11 cellular contexts compared by ENCODE assay signal in genomic region chr7:6430271-6430940, GRCh38. TPM values are rescaled to one million over a fixed set of nuclear protein-coding genes. Genes with fewer than 3 reads are reported as not detected.
DNase-seq lines count a peak whose midpoint lies in the region; ATAC-seq, FAIRE-seq and TF ChIP-seq lines count a peak whose summit lies in the region.
"Had no signal": no experiment of that assay in that cellular context is flagged by ENCODE, and none has a peak within 500 bp of the region (broad histone marks: within the 10 kb centered on the region; RNA-seq: fewer than 3 reads in every experiment).

No MANE protein-coding gene starts in this region.

- no peak overlapping the region for H3K4me2 ChIP-seq in SU-DHL-6 (ENCODE audit: low read depth, low read length, poor library complexity, severe bottlenecking)

- H3K9ac ChIP-seq in SU-DHL-6 (ENCODE audit: low read length) = no peak overlapping the region

- DNase-seq in ACHN = peak; percentile 38
- DNase-seq in foreskin fibroblast = peak; percentile 33 to 65
- no peak for DNase-seq in GM03348 (ENCODE audit: low spot score)
- no peak for DNase-seq in GM12891 (ENCODE audit: insufficient read length, low spot score)
- DNase-seq in stomach = no peak
- DNase-seq: NCI-H1092; stimulated activated CD4-positive, alpha-beta T cell treated with anti-CD3 and anti-CD28 coated beads, Interleukin-4, amount 100 ng/mL, for 4 hours had no signal

- TF ChIP-seq POLR2A in GM12891 (IDR thresholded peaks at IDR 0.05; ENCODE audit: low read depth, low read length) (no peak), stomach (IDR thresholded peaks at IDR 0.05) (no peak)

- ATAC-seq in GM21825 (IDR thresholded peaks at IDR 0.05; ENCODE audit: unreplicated experiment) = no peak

- no peaks in the 10 kb centered on the region for H3K9me2 ChIP-seq in SU-DHL-6 (replicated peaks; ENCODE audit: insufficient read depth, low read length)

- peaks cover 2 to 17% (median 6%) of the 10 kb centered on the region in 4 donors for H3K4me1 ChIP-seq in stomach

- no peaks in the 10 kb centered on the region for H4K20me1 ChIP-seq in SU-DHL-6 (ENCODE audit: low read depth, low read length)

- peak; percentile 28; the same call in 1 of the 2 replicates for TF ChIP-seq CTCF in GM12874 (IDR thresholded peaks at IDR 0.05; ENCODE audit: insufficient read depth, low read depth, low read length)
- TF ChIP-seq CTCF in SU-DHL-6 (IDR thresholded peaks at IDR 0.05; ENCODE audit: insufficient read depth, low read length, poor library complexity, severe bottlenecking) = peak; percentile 17
- no peak for TF ChIP-seq CTCF in foreskin fibroblast (IDR thresholded peaks at IDR 0.05; ENCODE audit: low read depth, low read length)
- TF ChIP-seq CTCF in stomach (IDR thresholded peaks at IDR 0.05) = no peak

- H3K9me3 ChIP-seq in SU-DHL-6 (ENCODE audit: insufficient read depth, low read length) = no peaks in the 10 kb centered on the region
- no peaks in the 10 kb centered on the region for H3K9me3 ChIP-seq in stomach

- no peaks in the 10 kb centered on the region for H3F3A ChIP-seq in SU-DHL-6 (ENCODE audit: insufficient read depth)

- peaks cover 10% of the 10 kb centered on the region; the same call in 1 of the 2 replicates for H3K36me3 ChIP-seq in SU-DHL-6 (ENCODE audit: low read length)
- H3K36me3 ChIP-seq in stomach = peaks cover 26 to 94% (median 88%) of the 10 kb centered on the region in 4 donors

- no peak overlapping the region for H2AFZ ChIP-seq in SU-DHL-6 (ENCODE audit: low read depth, low read length, severe bottlenecking)

- WGBS in stomach, 5 donors = 87 to 95% (median 93%) methylated on average over 10 of the region's 10 CpGs

- FAIRE-seq in GM12891 (lab: Jason Lieb, UNC) = no peak

- H3K4me3 ChIP-seq in SU-DHL-6 (ENCODE audit: insufficient read depth, low read length, poor library complexity, severe bottlenecking) = no peak overlapping the region
- H3K4me3 ChIP-seq in foreskin fibroblast (ENCODE audit: low read depth in 1 of 2, low read length in 2 of 2) = no peak overlapping the region
- H3K4me3 ChIP-seq in stomach = no peak overlapping the region
- H3K4me3 ChIP-seq: lung had no signal

- in situ Hi-C loops in ACHN (cut with HindIII; ENCODE audit: low pct_ligation_motif_present, low pct_unique_long_range_greater_than_20kb, low sequenced_read_pairs) = no loop called here

- TF ChIP-seq EP300 in stomach (IDR thresholded peaks at IDR 0.05) = no peak

- intact Hi-C loops in stomach (cut with DNase I; ENCODE audit: low total_unique reads) = loop anchor here (10.0 kb wide), 1 partner anchor 76 kb away; no protein-coding TSS in a partner anchor

- peaks cover 17% of the 10 kb centered on the region; the same call in 1 of the 2 replicates for H3K79me2 ChIP-seq in SU-DHL-6 (ENCODE audit: insufficient read depth, low read length)

- H3K27ac ChIP-seq in SU-DHL-6 (ENCODE audit: low read depth, low read length) (no peak overlapping the region), stomach (no peak overlapping the region)

- no peaks in the 10 kb centered on the region for H3K27me3 ChIP-seq in SU-DHL-6 (ENCODE audit: low read length)
- H3K27me3 ChIP-seq in stomach = no peaks in the 10 kb centered on the region

TF ChIP-seq in GM12891, 5 proteins besides CTCF, POLR2A, EP300 and RAD21:
- TF ChIP-seq POLR2AphosphoS5 (IDR thresholded peaks at IDR 0.05; ENCODE audit: low read depth, low read length) (no peak), PAX5 (IDR thresholded peaks at IDR 0.05; ENCODE audit: insufficient read depth, low read length, severe bottlenecking) (no peak), SPI1 (IDR thresholded peaks at IDR 0.05; ENCODE audit: low read depth, low read length) (no peak), TAF1 (IDR thresholded peaks at IDR 0.05; ENCODE audit: low read depth, low read length) (no peak), POU2F2 (IDR thresholded peaks at IDR 0.05; ENCODE audit: low read depth, low read length) (no peak)
TF ChIP-seq in GM12891: peak in this region for 0.

RNA-seq across cellular contexts. Expression of gene DAGLB, which starts 17.3 kb away (rescaled TPM):
- 4.4 TPM for polyA plus RNA-seq in GM12891 (2012; ENCODE audit: low read depth, missing spikeins)
- total RNA-seq in stomach = 10 to 100 TPM in 4 of 5 donors, 1 to 10 TPM in 1; 5.8 to 23.7 (median 15.4) TPM
- polyA plus RNA-seq in stomach = 1 to 10 TPM; 4.7 to 6.6 (median 5.0) TPM

RNA-seq across cellular contexts. Expression of gene KDELR2, which starts 53.5 kb away (rescaled TPM):
- polyA plus RNA-seq in GM12891 (2012; ENCODE audit: low read depth, missing spikeins) = 27.6 TPM
- total RNA-seq in stomach = 100 to 1,000 TPM in 3 of 5 donors, 10 to 100 TPM in 2; 30.9 to 265 (median 117) TPM
- polyA plus RNA-seq in stomach = 10 to 100 TPM; 53.2 to 73.2 (median 72.2) TPM

RNA-seq across cellular contexts. Expression of gene RAC1, which starts 56.1 kb away (rescaled TPM):
- polyA plus RNA-seq in GM12891 (2012; ENCODE audit: low read depth, missing spikeins) = 103 TPM
- total RNA-seq in stomach = 100 to 1,000 TPM in 4 of 5 donors, 10 to 100 TPM in 1; 27.4 to 159 (median 118) TPM
- 100 to 1,000 TPM; 190 to 319 (median 302) TPM for polyA plus RNA-seq in stomach

Comparison
In these comparisons a context has a peak if more than half of its experiments do, and no peak if none do; other contexts are left out.
1. DNase-seq: peak in ACHN (single experiment) and foreskin fibroblast (2 of 2); none in GM03348 (single experiment), GM12891 (single experiment) and stomach (single experiment).
2. CTCF ChIP-seq: peak in GM12874 (single experiment) and SU-DHL-6 (single experiment); none in foreskin fibroblast (single experiment) and stomach (0 of 7).